ENCODE assay signal across 1 cellular context in genomic region chr2:159792036-159792435, GRCh38.
TF ChIP-seq lines count a peak whose summit lies in the region.

No MANE protein-coding gene starts in this region.

TF ChIP-seq in GM12878, 131 proteins besides CTCF, POLR2A, EP300 and RAD21 (continued from another document):
- TF ChIP-seq IRF5 (IDR thresholded peaks at IDR 0.05; ENCODE audit: borderline replicate concordance) = no peak
- TF ChIP-seq SUPT20H (IDR thresholded peaks at IDR 0.05; ENCODE audit: borderline replicate concordance, control insufficient read depth, low read depth, low read length) = no peak
- TF ChIP-seq ZBTB33 (IDR thresholded peaks at IDR 0.05) = no peak
- TF ChIP-seq SIX5 (IDR thresholded peaks at IDR 0.05; ENCODE audit: low read depth, low read length, severe bottlenecking) = no peak
- TF ChIP-seq NRF1 (conservative IDR thresholded peaks at IDR 0.05; ENCODE audit: low read depth, low read length) = no peak
- TF ChIP-seq BCLAF1 (IDR thresholded peaks at IDR 0.05) = no peak
- TF ChIP-seq PML (IDR thresholded peaks at IDR 0.05; ENCODE audit: low read length) = no peak
